ENCODE assay signal across 17 cellular contexts in the genomic region with DNA sequence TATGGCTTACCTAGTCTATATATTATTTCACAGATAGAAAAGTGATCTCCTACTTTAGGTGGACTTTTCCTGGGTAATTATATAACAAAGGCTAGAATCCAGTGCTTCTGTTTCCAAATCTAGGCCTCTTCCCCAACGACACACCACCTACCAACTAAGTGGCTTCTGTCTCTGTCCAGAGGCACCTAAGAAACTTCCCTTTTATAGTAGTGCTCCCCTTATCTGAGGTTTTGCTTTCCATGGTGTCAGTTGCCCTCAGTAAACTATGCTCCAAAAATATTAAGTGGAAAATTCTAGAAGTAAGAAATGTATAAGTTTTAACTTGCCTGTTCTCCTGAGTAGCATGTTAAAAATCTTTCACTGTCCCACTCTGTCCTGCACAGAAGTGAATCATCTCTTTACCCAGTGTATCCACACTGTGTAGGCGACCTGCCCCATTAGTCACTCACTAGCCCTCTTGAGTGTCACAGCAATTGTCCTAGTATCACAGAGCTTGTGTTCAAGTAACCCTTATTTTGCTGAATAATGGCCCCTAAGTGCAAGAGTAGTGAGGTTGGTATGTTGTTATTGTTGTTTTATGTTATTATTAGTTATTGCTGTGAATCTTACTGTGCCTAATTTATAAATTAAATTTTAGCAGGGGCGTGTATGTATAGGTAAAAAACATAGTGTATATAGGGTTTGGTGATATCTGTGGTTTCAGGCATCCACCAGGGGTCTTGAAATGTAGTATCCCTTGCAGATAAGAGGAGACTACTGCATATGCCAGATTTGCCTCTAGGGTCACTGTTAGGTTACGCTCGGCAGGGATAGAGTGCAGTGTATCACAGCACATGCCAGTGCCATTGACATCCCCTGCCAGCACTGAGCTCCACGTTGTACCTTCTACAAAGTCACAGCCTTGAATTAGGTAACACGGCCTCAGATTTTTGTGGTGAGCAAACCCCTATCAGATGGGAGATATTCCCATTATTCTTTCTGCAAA. TPM values are rescaled to one million over a fixed set of nuclear protein-coding genes. Genes with fewer than 3 reads are reported as not detected.
A peak's percentile ranks its signal among the peaks of the same experiment; 100 is the strongest.
DNase-seq lines count a peak whose midpoint lies in the region; ATAC-seq, FAIRE-seq and TF ChIP-seq lines count a peak whose summit lies in the region.
"Had no signal": no experiment of that assay in that cellular context is flagged by ENCODE, and none has a peak within 500 bp of the region (broad histone marks: within the 10 kb centered on the region; RNA-seq: fewer than 3 reads in every experiment).

No MANE protein-coding gene starts in this region.

- H3K27ac Mint-ChIP-seq in activated T-cell treated with anti-CD3 and anti-CD28 coated beads, Interleukin-2, amount 50 U/mL, for 72 hours = no peak overlapping the region
- no peak overlapping the region for H3K27ac Mint-ChIP-seq in stimulated activated naive CD8-positive, alpha-beta T cell treated with anti-CD3 and anti-CD28 coated beads, Interleukin-15, amount 100 ng/mL, for 72 hours

- peaks cover 1 to 11% of the 10 kb centered on the region in 2 donors for H3K36me3 Mint-ChIP-seq in activated T-cell treated with anti-CD3 and anti-CD28 coated beads, Interleukin-2, amount 50 U/mL, for 72 hours (ENCODE audit: insufficient read depth in 2 of 2)

- no peak overlapping the region for H3K4me3 Mint-ChIP-seq in activated T-cell treated with anti-CD3 and anti-CD28 coated beads, Interleukin-2, amount 50 U/mL, for 72 hours
- no peak overlapping the region for H3K4me3 Mint-ChIP-seq in stimulated activated naive CD8-positive, alpha-beta T cell treated with anti-CD3 and anti-CD28 coated beads, Interleukin-15, amount 100 ng/mL, for 72 hours

- no peak for TF ChIP-seq CTCF in bronchial epithelial cell (IDR thresholded peaks at IDR 0.05; ENCODE audit: insufficient read depth, low read length, severe bottlenecking)

- H3K4me1 Mint-ChIP-seq in activated T-cell treated with anti-CD3 and anti-CD28 coated beads, Interleukin-2, amount 50 U/mL, for 72 hours (ENCODE audit: low read depth) = peaks cover 39% of the 10 kb centered on the region
- peaks cover 48% of the 10 kb centered on the region for H3K4me1 Mint-ChIP-seq in stimulated activated naive CD8-positive, alpha-beta T cell treated with anti-CD3 and anti-CD28 coated beads, Interleukin-15, amount 100 ng/mL, for 72 hours

- no peaks in the 10 kb centered on the region for H3K36me3 ChIP-seq in bronchial epithelial cell (ENCODE audit: control insufficient read depth, insufficient read depth, low read length)
- H3K36me3 ChIP-seq: left ventricle myocardium inferior, ovary had no signal

- H3K27me3 Mint-ChIP-seq in activated T-cell treated with anti-CD3 and anti-CD28 coated beads, Interleukin-2, amount 50 U/mL, for 72 hours (ENCODE audit: low read depth) = peaks cover 11% of the 10 kb centered on the region
- no peaks in the 10 kb centered on the region for H3K27me3 Mint-ChIP-seq in stimulated activated naive CD8-positive, alpha-beta T cell treated with anti-CD3 and anti-CD28 coated beads, Interleukin-15, amount 100 ng/mL, for 72 hours

- FAIRE-seq in bronchial epithelial cell (lab: Jason Lieb, UNC) = no peak

- H3K4me3 ChIP-seq in bronchial epithelial cell (ENCODE audit: low read depth, low read length) = no peak overlapping the region
- H3K4me3 ChIP-seq: body of pancreas, left ventricle myocardium inferior, ovary had no signal

- H3K27me3 ChIP-seq in bronchial epithelial cell (ENCODE audit: control insufficient read depth, insufficient read depth, low read length) = no peaks in the 10 kb centered on the region
- H3K27me3 ChIP-seq: body of pancreas, ovary had no signal

- peak in 1 of 2 donors; percentile 16 for DNase-seq in activated T-cell treated with anti-CD3 and anti-CD28 coated beads, Interleukin-2, amount 50 U/mL, for 72 hours
- no peak for DNase-seq in activated T-cell treated with anti-CD3 and anti-CD28 coated beads for 4 hours
- peak; percentile 69 for DNase-seq in OCI-M1 (lab: John Stamatoyannopoulos, UW)
- peak; percentile 62 for DNase-seq in bronchial epithelial cell (ENCODE audit: low read depth)
- DNase-seq in stimulated activated naive CD8-positive, alpha-beta T cell treated with anti-CD3 and anti-CD28 coated beads, Interleukin-15, amount 100 ng/mL, for 72 hours = no peak
- no peak for DNase-seq in UCSD-AML1 (lab: John Stamatoyannopoulos, UW; ENCODE audit: unreplicated experiment)
- DNase-seq: activated naive CD4-positive, alpha-beta T cell treated with Interleukin-2 at 50 U/mL for 16 hours; body of pancreas; cortex of kidney; left ventricle myocardium inferior; NCI-H1417 treated with DMSO at 0.1 percent for 48 hours; ovary had no signal

- ATAC-seq in activated T-cell treated with anti-CD3 and anti-CD28 coated beads, Interleukin-2, amount 50 U/mL, for 72 hours (replicated peaks in 1 of 2) = peak; percentile 83 to 84
- ATAC-seq in stimulated activated naive CD8-positive, alpha-beta T cell treated with anti-CD3 and anti-CD28 coated beads, Interleukin-15, amount 100 ng/mL, for 72 hours = peak; percentile 75
- ATAC-seq in GM19395 (IDR thresholded peaks at IDR 0.05; ENCODE audit: unreplicated experiment) (no peak), GM21619 (IDR thresholded peaks at IDR 0.05; ENCODE audit: unreplicated experiment) (no peak)
- ATAC-seq: body of pancreas, sciatic nerve had no signal

- H3K9me3 Mint-ChIP-seq in activated T-cell treated with anti-CD3 and anti-CD28 coated beads, Interleukin-2, amount 50 U/mL, for 72 hours = peaks cover 4 to 11% of the 10 kb centered on the region in 2 donors
- peaks cover 0 to 11% of the 10 kb centered on the region in 2 donors for H3K9me3 Mint-ChIP-seq in stimulated activated naive CD8-positive, alpha-beta T cell treated with anti-CD3 and anti-CD28 coated beads, Interleukin-15, amount 100 ng/mL, for 72 hours

RNA-seq across cellular contexts. Expression of a gene that starts 14.7 kb away (rescaled TPM):
- total RNA-seq in activated T-cell treated with anti-CD3 and anti-CD28 coated beads, Interleukin-2, amount 50 U/mL, for 72 hours = 100 to 1,000 TPM; 170 to 249 TPM
- not detected in 2 replicates for total RNA-seq in bronchial epithelial cell
- total RNA-seq: epithelial cell of proximal tubule, RPMI7951 had no signal

Comparison
In these comparisons a context has a peak if more than half of its experiments do, and no peak if none do; other contexts are left out.
1. ATAC-seq: peak in activated T-cell treated with anti-CD3 and anti-CD28 coated beads, Interleukin-2, amount 50 U/mL, for 72 hours (2 of 2) and stimulated activated naive CD8-positive, alpha-beta T cell treated with anti-CD3 and anti-CD28 coated beads, Interleukin-15, amount 100 ng/mL, for 72 hours (single experiment); none in GM19395 (single experiment) and GM21619 (single experiment).
2. DNase-seq: peak in OCI-M1 (single experiment) and bronchial epithelial cell (single experiment); none in activated T-cell treated with anti-CD3 and anti-CD28 coated beads for 4 hours (single experiment), stimulated activated naive CD8-positive, alpha-beta T cell treated with anti-CD3 and anti-CD28 coated beads, Interleukin-15, amount 100 ng/mL, for 72 hours (0 of 2) and UCSD-AML1 (single experiment).
3. RNA of a gene that starts 14.7 kb away (total RNA-seq): 170 to 249 TPM in activated T-cell treated with anti-CD3 and anti-CD28 coated beads, Interleukin-2, amount 50 U/mL, for 72 hours; not detected in bronchial epithelial cell; every median in the first group is over 100 times any median in the second.